Comparison of ENCODE assay signal across 27 cellular contexts in genomic region chr2:40606862-40607261, GRCh38.
A peak's percentile ranks its signal among the peaks of the same experiment; 100 is the strongest.
DNase-seq lines count a peak whose midpoint lies in the region; ATAC-seq and TF ChIP-seq lines count a peak whose summit lies in the region.
"Had no signal": no experiment of that assay in that cellular context is flagged by ENCODE, and none has a peak within 500 bp of the region (broad histone marks: within the 10 kb centered on the region; RNA-seq: fewer than 3 reads in every experiment).

No MANE protein-coding gene starts in this region.

- H3K9me3 ChIP-seq in IMR-90 (ENCODE audit: control insufficient read depth, insufficient read depth, low read length) = no peaks in the 10 kb centered on the region
- H3K9me3 ChIP-seq in mesenchymal stem cell (ENCODE audit: control insufficient read depth, low read length) = no peaks in the 10 kb centered on the region
- no peaks in the 10 kb centered on the region for H3K9me3 ChIP-seq in body of pancreas
- H3K9me3 ChIP-seq: pancreas had no signal

- H3K4me1 ChIP-seq in IMR-90 (ENCODE audit: control insufficient read depth, insufficient read depth, low read length) (no peaks in the 10 kb centered on the region), mesenchymal stem cell (ENCODE audit: control insufficient read depth, insufficient read depth, low read depth, low read length) (no peaks in the 10 kb centered on the region), body of pancreas (no peaks in the 10 kb centered on the region)
- H3K4me1 ChIP-seq: ascending aorta, pancreas, tibial nerve had no signal

- H3K14ac ChIP-seq in IMR-90 (replicated peaks; ENCODE audit: low read depth, low read length) (no peak overlapping the region), mesenchymal stem cell (ENCODE audit: low read length in 2 of 2) (no peak overlapping the region)

- H2AFZ ChIP-seq in IMR-90 (replicated peaks; ENCODE audit: low read length, poor library complexity) (no peak overlapping the region), mesenchymal stem cell (ENCODE audit: low read depth, low read length) (no peak overlapping the region)

- WGBS in IMR-90 (ENCODE audit: extremely low coverage in 2 of 2, insufficient read length in 1 of 2), 2 experiments = no CpG with 5 or more reads among the region's 4 CpGs
- WGBS in mesenchymal stem cell = 64% methylated on average over 2 of the region's 4 CpGs
- WGBS in body of pancreas, 2 donors = 57 to 62% methylated on average over 4 of the region's 4 CpGs

- intact Hi-C loops in IMR-90 (cut with micrococcal nuclease) (no loop called here), body of pancreas (cut with DNase I) (no loop called here)

- H3K18ac ChIP-seq in IMR-90 (ENCODE audit: low read depth, low read length) (no peak overlapping the region), mesenchymal stem cell (ENCODE audit: low read depth in 1 of 2, low read length in 2 of 2) (no peak overlapping the region)

- dilution Hi-C loops in IMR-90 (cut with HindIII; ENCODE audit: low sequenced_read_pairs, unreplicated experiment) = no loop called here

- no peak overlapping the region for H3K56ac ChIP-seq in IMR-90 (ENCODE audit: extremely low read depth, insufficient read depth, low read length)

- H3K79me1 ChIP-seq in IMR-90 (ENCODE audit: low read depth in 1 of 2, low read length in 2 of 2) = no peaks in the 10 kb centered on the region
- no peaks in the 10 kb centered on the region for H3K79me1 ChIP-seq in mesenchymal stem cell (replicated peaks; ENCODE audit: low read length, poor library complexity, severe bottlenecking)

- H3K27ac ChIP-seq in IMR-90 (ENCODE audit: insufficient read depth, low read length) (no peak overlapping the region), brain microvascular endothelial cell (no peak overlapping the region), mesenchymal stem cell (ENCODE audit: low read length, poor library complexity, severe bottlenecking) (no peak overlapping the region), body of pancreas (no peak overlapping the region)
- H3K27ac ChIP-seq: ascending aorta, dorsolateral prefrontal cortex, pancreas, SK-N-MC, tibial nerve had no signal

- H3K9ac ChIP-seq in IMR-90 (ENCODE audit: low read depth, low read length) = no peak overlapping the region
- H3K9ac ChIP-seq in mesenchymal stem cell (ENCODE audit: low read length) = peak overlapping the region; percentile 20

- in situ Hi-C loops in IMR-90 (cut with MboI; ENCODE audit: low sequenced_read_pairs) = no loop called here
- in situ Hi-C loops in brain microvascular endothelial cell (cut with HindIII; ENCODE audit: low pct_ligation_motif_present, low sequenced_read_pairs) = no loop called here

- H2BK20ac ChIP-seq in IMR-90 (ENCODE audit: low read depth, low read length) = no peak overlapping the region

- no peak for TF ChIP-seq CTCF in IMR-90 (conservative IDR thresholded peaks at IDR 0.05; ENCODE audit: low read depth, low read length)
- no peak for TF ChIP-seq CTCF in brain microvascular endothelial cell (IDR thresholded peaks at IDR 0.05; ENCODE audit: low read depth, low read length, missing control alignments)
- TF ChIP-seq CTCF in body of pancreas (IDR thresholded peaks at IDR 0.05) = no peak

- H3K36me3 ChIP-seq in IMR-90 (ENCODE audit: control insufficient read depth, insufficient read depth, low read length) (no peaks in the 10 kb centered on the region), brain microvascular endothelial cell (replicated peaks) (no peaks in the 10 kb centered on the region), mesenchymal stem cell (ENCODE audit: control insufficient read depth in 1 of 2, insufficient read depth in 2 of 2, low read depth in 1 of 2, low read length in 2 of 2) (no peaks in the 10 kb centered on the region), body of pancreas (replicated peaks in 1 of 2; ENCODE audit: insufficient read depth in 1 of 2, low read depth in 2 of 2) (no peaks in the 10 kb centered on the region)
- H3K36me3 ChIP-seq: ascending aorta, pancreas, tibial nerve had no signal

- no peak overlapping the region for H2AK5ac ChIP-seq in IMR-90 (ENCODE audit: low read depth, low read length)
- no peak overlapping the region for H2AK5ac ChIP-seq in mesenchymal stem cell (ENCODE audit: low read length, severe bottlenecking)

- no peak overlapping the region for H2AK9ac ChIP-seq in IMR-90 (replicated peaks; ENCODE audit: low read depth, low read length, poor library complexity)

- no peak overlapping the region for H2BK5ac ChIP-seq in IMR-90 (ENCODE audit: low read depth, low read length, poor library complexity, severe bottlenecking)
- H2BK5ac ChIP-seq in mesenchymal stem cell (ENCODE audit: low read depth, low read length, poor library complexity, severe bottlenecking) = no peak overlapping the region

- no peak for TF ChIP-seq POLR2A in IMR-90 (IDR thresholded peaks at IDR 0.05; ENCODE audit: low read depth, low read length)
- no peak for TF ChIP-seq POLR2A in body of pancreas (IDR thresholded peaks at IDR 0.05)

- H2BK15ac ChIP-seq in IMR-90 (ENCODE audit: low read depth, low read length) = no peak overlapping the region
- H2BK15ac ChIP-seq in mesenchymal stem cell (ENCODE audit: low read depth, poor library complexity, severe bottlenecking) = no peak overlapping the region

- H3K4ac ChIP-seq in IMR-90 (ENCODE audit: low read depth, low read length) = no peak overlapping the region
- H3K4ac ChIP-seq in mesenchymal stem cell (ENCODE audit: low read depth in 1 of 2, low read length in 2 of 2) = no peak overlapping the region

- no peak overlapping the region for H3K4me3 ChIP-seq in IMR-90 (ENCODE audit: insufficient read depth, low read depth, low read length)
- H3K4me3 ChIP-seq in brain microvascular endothelial cell (ENCODE audit: low read depth, low read length) = no peak overlapping the region
- no peak overlapping the region for H3K4me3 ChIP-seq in mesenchymal stem cell (ENCODE audit: insufficient read depth in 1 of 2, low read depth in 1 of 2, low read length in 2 of 2)
- no peak overlapping the region for H3K4me3 ChIP-seq in body of pancreas
- H3K4me3 ChIP-seq: ascending aorta, dorsolateral prefrontal cortex, mucosa of descending colon, pancreas, SK-N-MC, smooth muscle cell, tibial nerve had no signal

- POLR2A ChIA-PET in IMR-90 (lab: Charles Lee; ENCODE audit: unreplicated experiment) = interaction anchor here (0.6 kb wide), 1 partner anchor 19 kb away, joined by 3 read pairs; no protein-coding TSS in a partner anchor

- peak; percentile 63 for DNase-seq in AG20443 (ENCODE audit: low spot score)
- peak; percentile 5 for DNase-seq in IMR-90
- peak; percentile 7 for DNase-seq in brain microvascular endothelial cell
- DNase-seq in mesenchymal stem cell = no peak
- no peak for DNase-seq in NCI-H146 treated with DMSO at 0.1 percent for 48 hours (lab: John Stamatoyannopoulos, UW; ENCODE audit: unreplicated experiment)
- DNase-seq in body of pancreas = no peak
- DNase-seq: ACHN; activated CD4-positive, alpha-beta memory T cell treated with anti-CD3 and anti-CD28 coated beads, Interleukin-2, amount 10 ng/mL, durations not matched to agents 7 days and 5 days; activated CD4-positive, CD25-positive, alpha-beta regulatory T cell treated with anti-CD3 and anti-CD28 coated beads, Interleukin-2, amount 50 U/mL, for 72 hours; activated CD8-positive, alpha-beta memory T cell treated with anti-CD3 and anti-CD28 coated beads, Interleukin-2, amount 50 U/mL, for 48 hours; activated naive CD8-positive, alpha-beta T cell treated with anti-CD3 and anti-CD28 coated beads for 36 hours; C1 segment of cervical spinal cord; COR-L47; dorsolateral prefrontal cortex; mucosa of descending colon; NCI-H1105; NCI-H446; NCI-H82; pancreas; stimulated activated CD4-positive, alpha-beta T cell treated with anti-CD3 and anti-CD28 coated beads, Interleukin-2, amount 100 ng/mL, for 24 hours had no signal

- no peak overlapping the region for H4K5ac ChIP-seq in IMR-90 (ENCODE audit: low read depth, low read length)

- H2BK12ac ChIP-seq in mesenchymal stem cell (ENCODE audit: low read length in 2 of 2) = no peak overlapping the region

- H3K9me1 ChIP-seq in IMR-90 (ENCODE audit: insufficient read depth, low read length) = no peaks in the 10 kb centered on the region; the same call in 1 of the 2 replicates

- H3K4me2 ChIP-seq in IMR-90 (ENCODE audit: low read depth, low read length) (no peak overlapping the region), mesenchymal stem cell (ENCODE audit: low read length, poor library complexity, severe bottlenecking) (no peak overlapping the region)
- H3K4me2 ChIP-seq: smooth muscle cell had no signal

- H4K91ac ChIP-seq in IMR-90 (ENCODE audit: insufficient read depth, low read depth, low read length) = no peak overlapping the region
- H4K91ac ChIP-seq in mesenchymal stem cell (ENCODE audit: low read length) = no peak overlapping the region

- no peak for TF ChIP-seq RAD21 in IMR-90 (IDR thresholded peaks at IDR 0.05; ENCODE audit: low read length)

- no peak overlapping the region for H4K8ac ChIP-seq in IMR-90 (ENCODE audit: low read depth in 2 of 2, low read length in 2 of 2)
- H4K8ac ChIP-seq in mesenchymal stem cell (ENCODE audit: low read length) = no peak overlapping the region

- H2BK120ac ChIP-seq in IMR-90 (ENCODE audit: low read depth, low read length) (no peak overlapping the region), mesenchymal stem cell (ENCODE audit: low read depth, low read length) (no peak overlapping the region)

- ATAC-seq in IMR-90 (ENCODE audit: low read depth) = no peak
- ATAC-seq in HG02938 (IDR thresholded peaks at IDR 0.05; ENCODE audit: unreplicated experiment) = no peak
- no peak for ATAC-seq in body of pancreas
- no peak for ATAC-seq in HG03520 (IDR thresholded peaks at IDR 0.05; ENCODE audit: unreplicated experiment)
- ATAC-seq: activated T-helper 17 cell treated with anti-CD3 and anti-CD28 coated beads, Interleukin-2, amount 50 U/mL, for 72 hours; mucosa of descending colon; pancreas had no signal

- CTCF ChIA-PET in IMR-90 (lab: Yijun Ruan, JAX) = no interaction called here

- H3K27me3 ChIP-seq in IMR-90 (ENCODE audit: control insufficient read depth, insufficient read depth, low read length) (no peaks in the 10 kb centered on the region), brain microvascular endothelial cell (replicated peaks) (no peaks in the 10 kb centered on the region), mesenchymal stem cell (ENCODE audit: control insufficient read depth in 1 of 2, insufficient read depth in 1 of 2, low read length in 2 of 2) (no peaks in the 10 kb centered on the region), body of pancreas (no peaks in the 10 kb centered on the region)
- H3K27me3 ChIP-seq: ascending aorta, dorsolateral prefrontal cortex, pancreas, tibial nerve had no signal

- H3K23ac ChIP-seq in IMR-90 (ENCODE audit: low read depth, low read length) (no peak overlapping the region), mesenchymal stem cell (ENCODE audit: low read length in 2 of 2) (no peak overlapping the region)

- H4K20me1 ChIP-seq in IMR-90 (ENCODE audit: insufficient read depth, low read length) = no peaks in the 10 kb centered on the region

- no TSS peak for BruUV-seq in IMR-90 (replicated peaks; lab: Mats Ljungman, UMichigan)

TF ChIP-seq in IMR-90, 13 proteins besides CTCF, POLR2A, EP300 and RAD21 (continues in another document):
- TF ChIP-seq MAFK (IDR thresholded peaks at IDR 0.05; ENCODE audit: low read depth, low read length) (no peak), MAZ (IDR thresholded peaks at IDR 0.05; ENCODE audit: borderline replicate concordance, low read depth, low read length) (no peak), RFX5 (IDR thresholded peaks at IDR 0.05; ENCODE audit: low read depth, low read length) (no peak), BHLHE40 (IDR thresholded peaks at IDR 0.05; ENCODE audit: low read depth, low read length) (no peak)

Comparison
In these comparisons a context has a peak if more than half of its experiments do, and no peak if none do; other contexts are left out.
1. DNase-seq: peak in AG20443 (single experiment), IMR-90 (single experiment) and brain microvascular endothelial cell (single experiment); none in mesenchymal stem cell (single experiment), NCI-H146 treated with DMSO at 0.1 percent for 48 hours (single experiment) and body of pancreas (0 of 4).